In the genomic region with DNA sequence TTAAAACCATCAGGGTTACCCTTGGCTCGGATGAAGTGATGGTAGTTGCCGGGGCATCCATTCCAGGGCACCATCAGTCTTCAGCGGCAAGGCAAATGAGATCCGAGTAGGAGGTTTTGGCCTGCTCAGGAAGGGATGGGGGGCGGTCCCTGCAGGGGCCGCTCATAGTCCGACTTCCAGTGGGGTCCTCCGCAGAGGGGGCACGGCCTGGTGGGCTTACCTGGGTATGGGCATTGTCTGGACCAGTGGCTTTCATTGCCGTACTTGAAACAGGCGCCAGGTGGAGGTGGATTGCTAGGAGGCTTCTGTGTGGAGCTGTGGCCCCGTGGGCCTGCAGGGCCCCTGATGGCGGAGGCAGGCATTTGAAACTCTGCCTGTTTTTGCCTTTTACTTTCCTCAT, we compare ENCODE assay signal across 6 cellular contexts. TPM values are rescaled to one million over a fixed set of nuclear protein-coding genes. Genes with fewer than 3 reads are reported as not detected.
"Had no signal": no experiment of that assay in that cellular context is flagged by ENCODE, and none has a peak within 500 bp of the region (broad histone marks: within the 10 kb centered on the region; RNA-seq: fewer than 3 reads in every experiment).

No MANE protein-coding gene starts in this region.

RNA-seq across cellular contexts. Expression of gene OLFML1, which starts 32.4 kb away (rescaled TPM):
- total RNA-seq: HT-29, LHCN-M2, MCF 10A, PC-9, RPMI7951, SJCRH30 had no signal
